1 cellular context compared by ENCODE assay signal in genomic region chr7:74655785-74656420, GRCh38.
TF ChIP-seq lines count a peak whose summit lies in the region.

No MANE protein-coding gene starts in this region.

TF ChIP-seq in A549, 52 proteins besides CTCF, POLR2A, EP300 and RAD21 (continued from another document):
- TF ChIP-seq ESRRA (IDR thresholded peaks at IDR 0.05; ENCODE audit: borderline replicate concordance, low read length), result no peak
